ENCODE assay signal across 8 cellular contexts in the genomic region with DNA sequence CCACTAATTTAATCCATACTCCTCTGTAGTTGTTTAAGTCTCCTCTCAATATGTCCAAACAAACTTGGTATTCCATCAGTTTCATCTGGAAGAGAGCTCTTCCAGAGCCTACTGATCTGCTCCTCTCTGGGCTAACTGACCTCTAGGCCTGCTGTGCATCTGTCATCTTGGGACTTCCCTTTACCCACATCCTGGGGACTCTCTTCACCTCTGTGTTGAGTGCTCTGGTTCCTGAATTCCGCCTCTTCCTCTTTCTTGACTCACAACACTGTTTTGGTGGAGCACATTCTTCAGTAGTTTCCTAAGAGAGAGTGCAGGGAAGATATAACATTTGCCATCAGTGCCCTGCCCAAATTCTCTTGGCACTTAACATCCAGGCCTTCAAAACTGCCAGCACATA. TPM values are rescaled to one million over a fixed set of nuclear protein-coding genes. Genes with fewer than 3 reads are reported as not detected.
DNase-seq lines count a peak whose midpoint lies in the region; ATAC-seq and TF ChIP-seq lines count a peak whose summit lies in the region.
"Not testable (repeated sequence)": the region's sequence is repeated elsewhere in the genome, so short reads cannot be mapped to it uniquely, and the experiment has no call there.

No MANE protein-coding gene starts in this region.

- not testable (repeated sequence) for H3K9me3 ChIP-seq in mucosa of descending colon

- H3K4me1 ChIP-seq in mucosa of descending colon (ENCODE audit: low read depth): not testable (repeated sequence)

- DNase-seq in activated CD8-positive, alpha-beta memory T cell treated with anti-CD3 and anti-CD28 coated beads, Interleukin-2, amount 10 ng/mL, durations not matched to agents 7 days and 5 days; Right ventricle myocardium superior; mucosa of descending colon; stimulated activated naive CD8-positive, alpha-beta T cell treated with anti-CD3 and anti-CD28 coated beads, Interleukin-15, amount 100 ng/mL, for 72 hours: not testable (repeated sequence)

- H3K36me3 ChIP-seq in mucosa of descending colon (ENCODE audit: low read depth): not testable (repeated sequence)

- CTCF ChIA-PET in activated CD8-positive, alpha-beta memory T cell treated with anti-CD3 and anti-CD28 coated beads, Interleukin-2, amount 10 ng/mL, durations not matched to agents 7 days and 5 days (lab: Charles Lee): not testable (repeated sequence)

- H3K4me1 Mint-ChIP-seq in activated CD8-positive, alpha-beta memory T cell treated with anti-CD3 and anti-CD28 coated beads, Interleukin-2, amount 10 ng/mL, durations not matched to agents 7 days and 5 days; stimulated activated naive CD8-positive, alpha-beta T cell treated with anti-CD3 and anti-CD28 coated beads, Interleukin-15, amount 100 ng/mL, for 72 hours: not testable (repeated sequence)

- H3K4me3 Mint-ChIP-seq in activated CD8-positive, alpha-beta memory T cell treated with anti-CD3 and anti-CD28 coated beads, Interleukin-2, amount 10 ng/mL, durations not matched to agents 7 days and 5 days; stimulated activated naive CD8-positive, alpha-beta T cell treated with anti-CD3 and anti-CD28 coated beads, Interleukin-15, amount 100 ng/mL, for 72 hours: not testable (repeated sequence)

- not testable (repeated sequence) for TF ChIP-seq CTCF in mucosa of descending colon (IDR thresholded peaks at IDR 0.05)

- not testable (repeated sequence) for H3K27me3 Mint-ChIP-seq in activated CD8-positive, alpha-beta memory T cell treated with anti-CD3 and anti-CD28 coated beads, Interleukin-2, amount 10 ng/mL, durations not matched to agents 7 days and 5 days; stimulated activated naive CD8-positive, alpha-beta T cell treated with anti-CD3 and anti-CD28 coated beads, Interleukin-15, amount 100 ng/mL, for 72 hours

- ATAC-seq in GM18868 (IDR thresholded peaks at IDR 0.05; ENCODE audit: unreplicated experiment) (peak; percentile 60), GM21381 (IDR thresholded peaks at IDR 0.05; ENCODE audit: unreplicated experiment) (peak; percentile 48), HG02759 (IDR thresholded peaks at IDR 0.05; ENCODE audit: unreplicated experiment) (peak; percentile 65), HG03432 (IDR thresholded peaks at IDR 0.05; ENCODE audit: unreplicated experiment) (peak; percentile 56), Right ventricle myocardium superior (ENCODE audit: poor library complexity) (peak; percentile 74), mucosa of descending colon (peak; percentile 76)
- ATAC-seq in activated CD8-positive, alpha-beta memory T cell treated with anti-CD3 and anti-CD28 coated beads, Interleukin-2, amount 10 ng/mL, durations not matched to agents 7 days and 5 days: peak; percentile 62
- ATAC-seq in stimulated activated naive CD8-positive, alpha-beta T cell treated with anti-CD3 and anti-CD28 coated beads, Interleukin-15, amount 100 ng/mL, for 72 hours: peak; percentile 81

- H3K36me3 Mint-ChIP-seq in activated CD8-positive, alpha-beta memory T cell treated with anti-CD3 and anti-CD28 coated beads, Interleukin-2, amount 10 ng/mL, durations not matched to agents 7 days and 5 days: not testable (repeated sequence)

- H3K9me3 Mint-ChIP-seq in activated CD8-positive, alpha-beta memory T cell treated with anti-CD3 and anti-CD28 coated beads, Interleukin-2, amount 10 ng/mL, durations not matched to agents 7 days and 5 days (ENCODE audit: low read depth); stimulated activated naive CD8-positive, alpha-beta T cell treated with anti-CD3 and anti-CD28 coated beads, Interleukin-15, amount 100 ng/mL, for 72 hours: not testable (repeated sequence)

- intact Hi-C loops in Right ventricle myocardium superior (cut with DNase I); mucosa of descending colon (cut with DNase I, micrococcal nuclease): not testable (repeated sequence)

- not testable (repeated sequence) for H3K27ac Mint-ChIP-seq in activated CD8-positive, alpha-beta memory T cell treated with anti-CD3 and anti-CD28 coated beads, Interleukin-2, amount 10 ng/mL, durations not matched to agents 7 days and 5 days; stimulated activated naive CD8-positive, alpha-beta T cell treated with anti-CD3 and anti-CD28 coated beads, Interleukin-15, amount 100 ng/mL, for 72 hours

- H3K4me3 ChIP-seq in mucosa of descending colon: not testable (repeated sequence)

RNA-seq across cellular contexts. Expression of a gene that starts 55.9 kb away (rescaled TPM):
- 10 to 100 TPM; 28.8 to 38.9 TPM for total RNA-seq in activated CD8-positive, alpha-beta memory T cell treated with anti-CD3 and anti-CD28 coated beads, Interleukin-2, amount 10 ng/mL, durations not matched to agents 7 days and 5 days
- total RNA-seq in Right ventricle myocardium superior (7.2 TPM), mucosa of descending colon (10 to 100 TPM; 35.6 to 42.0 (median 41.5) TPM)
